20 cellular contexts compared by ENCODE assay signal in genomic region chr2:95279435-95280035, GRCh38. TPM values are rescaled to one million over a fixed set of nuclear protein-coding genes. Genes with fewer than 3 reads are reported as not detected.
A peak's percentile ranks its signal among the peaks of the same experiment; 100 is the strongest.
DNase-seq lines count a peak whose midpoint lies in the region; ATAC-seq, FAIRE-seq and TF ChIP-seq lines count a peak whose summit lies in the region.
"Had no signal": no experiment of that assay in that cellular context is flagged by ENCODE, and none has a peak within 500 bp of the region (broad histone marks: within the 10 kb centered on the region; RNA-seq: fewer than 3 reads in every experiment).

No MANE protein-coding gene starts in this region.

- TF ChIP-seq CTCF in kidney (IDR thresholded peaks at IDR 0.05; ENCODE audit: borderline replicate concordance, extremely low read depth, insufficient read depth) (no peak), smooth muscle cell (IDR thresholded peaks at IDR 0.05; ENCODE audit: borderline replicate concordance, insufficient read depth, poor library complexity, severe bottlenecking) (no peak)

- no peaks in the 10 kb centered on the region for H3K27me3 ChIP-seq in neuronal stem cell (ENCODE audit: control insufficient read depth in 3 of 3, insufficient read depth in 3 of 3, low read depth in 1 of 3, low read length in 3 of 3)
- H3K27me3 ChIP-seq in smooth muscle cell (ENCODE audit: low read depth), result no peaks in the 10 kb centered on the region
- H3K27me3 ChIP-seq: BLaER1 had no signal

- no peaks in the 10 kb centered on the region for H3K79me1 ChIP-seq in neuronal stem cell (ENCODE audit: low read depth, low read length)

- no peak overlapping the region for H2BK120ac ChIP-seq in neuronal stem cell (ENCODE audit: low read depth, low read length)

- no peak overlapping the region for H3K23ac ChIP-seq in neuronal stem cell (ENCODE audit: low read depth, low read length, poor library complexity)

- H4K8ac ChIP-seq in neuronal stem cell (ENCODE audit: low read depth, low read length), result no peak overlapping the region

- H3K27ac ChIP-seq in kidney (ENCODE audit: low read depth in 2 of 2, low read length in 2 of 2) (no peak overlapping the region), neuronal stem cell (replicated peaks; ENCODE audit: low read length) (no peak overlapping the region), smooth muscle cell (ENCODE audit: low read depth) (no peak overlapping the region)
- H3K27ac ChIP-seq: 22Rv1, A549, BLaER1, HL-60 had no signal

- intact Hi-C loops in Right ventricle myocardium inferior (cut with DNase I), result no loop called here
- intact Hi-C loops in left ventricle myocardium superior (cut with micrococcal nuclease), result no loop called here
- intact Hi-C loops in kidney (cut with DNase I), result no loop called here

- H3K4me1 ChIP-seq in kidney (ENCODE audit: control insufficient read depth in 1 of 2, insufficient read depth in 1 of 2, low read depth in 1 of 2, low read length in 2 of 2), result peaks cover 0 to 13% of the 10 kb centered on the region in 2 donors
- H3K4me1 ChIP-seq in neuronal stem cell (ENCODE audit: control insufficient read depth in 2 of 2, insufficient read depth in 1 of 2, low read depth in 1 of 2, low read length in 2 of 2), result no peaks in the 10 kb centered on the region
- no peaks in the 10 kb centered on the region for H3K4me1 ChIP-seq in smooth muscle cell (ENCODE audit: low read depth)
- H3K4me1 ChIP-seq: A549, BLaER1 had no signal

- H2AK5ac ChIP-seq in neuronal stem cell (ENCODE audit: low read depth, low read length), result no peak overlapping the region

- H3K9ac ChIP-seq in kidney (ENCODE audit: low read length in 2 of 2) (no peak overlapping the region), neuronal stem cell (ENCODE audit: low read depth, low read length, poor library complexity) (no peak overlapping the region), smooth muscle cell (ENCODE audit: low read depth) (no peak overlapping the region)
- H3K9ac ChIP-seq: BLaER1 had no signal

- no peak overlapping the region for H3K4ac ChIP-seq in neuronal stem cell (ENCODE audit: low read length)

- DNase-seq in Right ventricle myocardium inferior (ENCODE audit: missing footprints) (peak; percentile 61), left ventricle myocardium superior (no peak), kidney (peak; percentile 61), neuronal stem cell (ENCODE audit: low spot score) (no peak), smooth muscle cell (lab: John Stamatoyannopoulos, UW; ENCODE audit: unreplicated experiment) (no peak), EL (no peak), GOT3 (lab: John Stamatoyannopoulos, UW) (no peak)
- DNase-seq: CD4-positive, alpha-beta memory T cell; DMS153; DMS79; GF-D8; HCEC 1CT; IMR-90 had no signal

- H3K14ac ChIP-seq in neuronal stem cell (ENCODE audit: low read length), result no peak overlapping the region

- H4K91ac ChIP-seq in neuronal stem cell (ENCODE audit: low read depth, low read length, poor library complexity), result no peak overlapping the region

- WGBS in neuronal stem cell (ENCODE audit: extremely low coverage in 2 of 2, insufficient read length in 2 of 2, insufficient replicate concordance in 1 of 2), 2 donors, result no CpG with 5 or more reads among the region's 19 CpGs
- WGBS in smooth muscle cell (ENCODE audit: low lambda C conversion rate), result 94% methylated on average over 19 of the region's 19 CpGs

- H3K18ac ChIP-seq in neuronal stem cell (ENCODE audit: low read length), result no peak overlapping the region

- no peak overlapping the region for H2BK5ac ChIP-seq in neuronal stem cell (ENCODE audit: low read length)

- no peak for ATAC-seq in Right ventricle myocardium inferior
- no peak for ATAC-seq in left ventricle myocardium superior
- ATAC-seq: A549 had no signal

- no peaks in the 10 kb centered on the region for H4K20me1 ChIP-seq in smooth muscle cell (ENCODE audit: low read depth)
- H4K20me1 ChIP-seq: BLaER1 had no signal

- H3K4me2 ChIP-seq in neuronal stem cell (ENCODE audit: insufficient read depth, low read length, poor library complexity, severe bottlenecking) (no peak overlapping the region), smooth muscle cell (no peak overlapping the region)
- H3K4me2 ChIP-seq: A549, BLaER1 had no signal

- H2AFZ ChIP-seq in neuronal stem cell (ENCODE audit: low read length) (no peak overlapping the region), smooth muscle cell (ENCODE audit: low read depth) (no peak overlapping the region)

- H3K9me3 ChIP-seq in kidney (ENCODE audit: control insufficient read depth in 1 of 2, low read length in 2 of 2) (no peaks in the 10 kb centered on the region), neuronal stem cell (replicated peaks in 1 of 2; ENCODE audit: control insufficient read depth in 2 of 2, insufficient read depth in 1 of 2, low read depth in 1 of 2, low read length in 2 of 2) (no peaks in the 10 kb centered on the region), smooth muscle cell (replicated peaks; ENCODE audit: low read depth) (no peaks in the 10 kb centered on the region)
- H3K9me3 ChIP-seq: BLaER1 had no signal

- FAIRE-seq in kidney (lab: Jason Lieb, UNC), result no peak
- FAIRE-seq: A549, H1 had no signal

- peak overlapping the region; percentile 23 for H2BK12ac ChIP-seq in neuronal stem cell (ENCODE audit: low read length)

- H2BK15ac ChIP-seq in neuronal stem cell (ENCODE audit: low read length), result no peak overlapping the region

- no peaks in the 10 kb centered on the region for H3K79me2 ChIP-seq in smooth muscle cell (ENCODE audit: low read depth)

- no peaks in the 10 kb centered on the region for H3F3A ChIP-seq in smooth muscle cell (ENCODE audit: low read depth)

- H3K36me3 ChIP-seq in kidney (ENCODE audit: control insufficient read depth in 1 of 2, insufficient read depth in 2 of 2, low read length in 2 of 2), result peaks cover 0 to 8% of the 10 kb centered on the region in 2 donors
- no peaks in the 10 kb centered on the region for H3K36me3 ChIP-seq in neuronal stem cell (replicated peaks in 1 of 2; ENCODE audit: control insufficient read depth in 2 of 2, insufficient read depth in 2 of 2, low read length in 2 of 2)
- H3K36me3 ChIP-seq in smooth muscle cell (ENCODE audit: low read depth), result no peaks in the 10 kb centered on the region
- H3K36me3 ChIP-seq: BLaER1 had no signal

- H3K4me3 ChIP-seq in kidney (ENCODE audit: low read length in 2 of 2), result no peak overlapping the region
- no peak overlapping the region for H3K4me3 ChIP-seq in neuronal stem cell (ENCODE audit: low read length in 2 of 2)
- H3K4me3 ChIP-seq in smooth muscle cell, result no peak overlapping the region
- H3K4me3 ChIP-seq: A549, BLaER1 had no signal

RNA-seq across cellular contexts. Expression of gene PROM2, which starts 5.3 kb away (rescaled TPM):
- total RNA-seq in Right ventricle myocardium inferior, result 0.32 TPM
- 0.35 TPM for total RNA-seq in left ventricle myocardium superior
- total RNA-seq in kidney, result 65.6 TPM
- polyA plus RNA-seq in kidney (ENCODE audit: insufficient read depth, low read depth, low replicate concordance), result 55.6 TPM
- polyA plus RNA-seq in neuronal stem cell (2013, experiment 1 of 2), result 1.5 TPM
- 0.83 TPM for polyA plus RNA-seq in neuronal stem cell (2013, experiment 2 of 2)
- total RNA-seq in smooth muscle cell, result 2.8 and 4.2 TPM in 2 replicates
- polyA plus RNA-seq in smooth muscle cell, result 0.70 and 2.6 TPM in 2 replicates
- total RNA-seq: HT1080, IMR-90 had no signal
- polyA plus RNA-seq: CD14-positive monocyte; CD4-positive, alpha-beta memory T cell had no signal

RNA-seq across cellular contexts. Expression of gene KCNIP3, which starts 17.6 kb away (rescaled TPM):
- total RNA-seq in Right ventricle myocardium inferior, result 8.7 TPM
- total RNA-seq in left ventricle myocardium superior, result 5.3 TPM
- total RNA-seq in kidney, result 27.6 TPM
- polyA plus RNA-seq in kidney (ENCODE audit: insufficient read depth, low read depth, low replicate concordance), result 14.8 TPM
- 2.7 TPM for polyA plus RNA-seq in neuronal stem cell (2013, experiment 1 of 2)
- polyA plus RNA-seq in neuronal stem cell (2013, experiment 2 of 2), result 2.7 TPM
- total RNA-seq in smooth muscle cell, result 1.1 and 2.0 TPM in 2 replicates
- 7.6 TPM in 2 replicates for polyA plus RNA-seq in smooth muscle cell
- total RNA-seq: CD4-positive, alpha-beta memory T cell had no signal
- polyA plus RNA-seq: CD14-positive monocyte; CD4-positive, alpha-beta memory T cell had no signal

Comparison
In these comparisons a context has a peak if more than half of its experiments do, and no peak if none do; other contexts are left out.
1. DNase-seq: peak in Right ventricle myocardium inferior (single experiment) and kidney (single experiment); none in left ventricle myocardium superior (single experiment), neuronal stem cell (single experiment), smooth muscle cell (single experiment), EL (single experiment) and GOT3 (single experiment).
2. RNA of gene PROM2, which starts 5.3 kb away (total RNA-seq): 65.6 TPM in kidney (single experiment); 2.8 to 4.2 TPM in smooth muscle cell, 0.35 TPM in left ventricle myocardium superior (single experiment) and 0.32 TPM in Right ventricle myocardium inferior (single experiment); every median in the first group is over 10 times any median in the second.